In genomic region chr4:3725936-3726895, GRCh38 we compare ENCODE assay signal across 18 cellular contexts. TPM values are rescaled to one million over a fixed set of nuclear protein-coding genes. Genes with fewer than 3 reads are reported as not detected.
A peak's percentile ranks its signal among the peaks of the same experiment; 100 is the strongest.
DNase-seq lines count a peak whose midpoint lies in the region; ATAC-seq and TF ChIP-seq lines count a peak whose summit lies in the region.
"Had no signal": no experiment of that assay in that cellular context is flagged by ENCODE, and none has a peak within 500 bp of the region (broad histone marks: within the 10 kb centered on the region; RNA-seq: fewer than 3 reads in every experiment).

No MANE protein-coding gene starts in this region.

- no peaks in the 10 kb centered on the region for H4K20me1 ChIP-seq in HCT116 (ENCODE audit: insufficient read depth)

- no TSS peak for BruUV-seq in HCT116 (replicated peaks; lab: Mats Ljungman, UMichigan)

- peak; percentile 31 for ATAC-seq in HCT116
- peak; percentile 37; the same call in 2 of the 3 replicates for ATAC-seq in RWPE2 (ENCODE audit: low read depth)
- ATAC-seq: GM12878 had no signal

- H3K4me1 ChIP-seq in HCT116 (ENCODE audit: control insufficient read depth in 1 of 2, insufficient read depth in 2 of 2, low read length in 2 of 2) (peaks cover 0 to 9% of the 10 kb centered on the region in 2 experiments; a peak in 2 of 4 replicates), RWPE2 (ENCODE audit: insufficient read depth, poor library complexity, severe bottlenecking) (no peaks in the 10 kb centered on the region)

- intact Hi-C loops in HCT116 (cut with micrococcal nuclease): no loop called here

- POLR2A ChIA-PET in HCT116 (lab: Charles Lee): no interaction called here

- no peak overlapping the region for H3K27ac Mint-ChIP-seq in neural crest cell (ENCODE audit: unreplicated experiment)

- no peak overlapping the region for H3K4me3 Mint-ChIP-seq in neural crest cell

- H3K27me3 ChIP-seq in HCT116 (ENCODE audit: insufficient read depth, low read length) (no peaks in the 10 kb centered on the region), RWPE2 (ENCODE audit: insufficient read depth, poor library complexity, severe bottlenecking) (peaks cover 37% of the 10 kb centered on the region)

- RAD21 ChIA-PET in HCT116 (lab: Charles Lee; ENCODE audit: low non-redundant PET in 1 of 2, low total read pairs in 2 of 2, uncharacterized antibody in 2 of 2, unreplicated experiment in 2 of 2): no interaction called here

- no peak overlapping the region for H3K9ac ChIP-seq in HCT116 (ENCODE audit: low read length)
- H3K9ac ChIP-seq: KMS-11 had no signal

- H3K27ac ChIP-seq in HCT116 (ENCODE audit: low read depth, low read length): no peak overlapping the region
- H3K27ac ChIP-seq in RWPE2 (ENCODE audit: poor library complexity, severe bottlenecking): no peak overlapping the region
- H3K27ac ChIP-seq: C4-2B, KMS-11 had no signal

- no peak for TF ChIP-seq RAD21 in HCT116 (IDR thresholded peaks at IDR 0.05; ENCODE audit: low read depth)

- H2AFZ ChIP-seq in HCT116 (ENCODE audit: low read depth, low read length, poor library complexity, severe bottlenecking): no peak overlapping the region

- H3K36me3 ChIP-seq in HCT116 (ENCODE audit: control insufficient read depth in 1 of 2, insufficient read depth in 2 of 2, low read length in 2 of 2): no peaks in the 10 kb centered on the region
- no peaks in the 10 kb centered on the region for H3K36me3 ChIP-seq in RWPE2 (ENCODE audit: low read depth)

- no peaks in the 10 kb centered on the region for H3K9me2 ChIP-seq in HCT116 (ENCODE audit: insufficient read depth)

- H3K4me1 Mint-ChIP-seq in neural crest cell: peaks cover 7% of the 10 kb centered on the region

- peak; percentile 8 for DNase-seq in COLO668 (lab: John Stamatoyannopoulos, UW; ENCODE audit: unreplicated experiment)
- no peak for DNase-seq in HCT116 (ENCODE audit: low read depth, low spot score)
- DNase-seq in RWPE2 (ENCODE audit: low spot score): no peak
- DNase-seq in neural crest cell (ENCODE audit: low read depth, low spot score): peak; percentile 12
- DNase-seq in NCI-H774 (lab: John Stamatoyannopoulos, UW): no peak
- no peak for DNase-seq in NCI-H187 (lab: John Stamatoyannopoulos, UW)
- no peak for DNase-seq in activated CD8-positive, alpha-beta memory T cell treated with anti-CD3 and anti-CD28 coated beads, Interleukin-2, amount 50 U/mL, for 4 hours
- DNase-seq: GF-D8; NCI-H1048; NCI-H1436 treated with DMSO at 0.1 percent for 48 hours; NCI-H2029 treated with DMSO at 0.1 percent for 48 hours; NCI-H2171; NK-92 treated with Interleukin-12 subunit alpha and Interleukin-12 subunit beta, amount 100 ng/mL, for 24 hours; SIG-M5 had no signal

- H3K4me3 ChIP-seq in HCT116 (replicated peaks in 1 of 2; ENCODE audit: low read depth in 1 of 2, low read length in 2 of 2) (no peak overlapping the region), RWPE2 (ENCODE audit: severe bottlenecking) (no peak overlapping the region)
- H3K4me3 ChIP-seq: GM12878 had no signal

- no peak for TF ChIP-seq CTCF in HCT116 (IDR thresholded peaks at IDR 0.05 in 2 of 3, conservative IDR thresholded peaks at IDR 0.05 in 1 of 3; ENCODE audit: borderline replicate concordance in 1 of 3, insufficient read depth in 1 of 3, low read depth in 2 of 3, low read length in 2 of 3)
- TF ChIP-seq CTCF in RWPE2 (IDR thresholded peaks at IDR 0.05; ENCODE audit: poor library complexity, severe bottlenecking): no peak
- TF ChIP-seq CTCF in neural crest cell (conservative IDR thresholded peaks at IDR 0.05): no peak

- peaks cover 60% of the 10 kb centered on the region for H3K27me3 Mint-ChIP-seq in neural crest cell (ENCODE audit: low read depth)

- H3K36me3 Mint-ChIP-seq in neural crest cell (ENCODE audit: low read depth): no peaks in the 10 kb centered on the region

- TF ChIP-seq POLR2A in HCT116 (IDR thresholded peaks at IDR 0.05; ENCODE audit: borderline replicate concordance, extremely low read depth, insufficient read depth, insufficient read length): no peak

- no peaks in the 10 kb centered on the region for H3K9me3 ChIP-seq in HCT116 (ENCODE audit: control insufficient read depth in 1 of 2, insufficient read depth in 1 of 2, low read depth in 1 of 2, low read length in 2 of 2)
- H3K9me3 ChIP-seq in RWPE2 (ENCODE audit: severe bottlenecking): no peaks in the 10 kb centered on the region

- CTCF ChIA-PET in HCT116 (lab: Charles Lee): no interaction called here

- H3K79me2 ChIP-seq in HCT116 (ENCODE audit: insufficient read depth, low read length): no peaks in the 10 kb centered on the region

- H3K4me2 ChIP-seq in HCT116 (ENCODE audit: low read length): no peak overlapping the region
- H3K4me2 ChIP-seq: KMS-11 had no signal

- H3K9me3 Mint-ChIP-seq in neural crest cell: no peaks in the 10 kb centered on the region

TF ChIP-seq in HCT116, 20 proteins besides CTCF, POLR2A, EP300 and RAD21:
- TF ChIP-seq CBX3 (IDR thresholded peaks at IDR 0.05; ENCODE audit: low read depth): no peak
- no peak for TF ChIP-seq CEBPB (IDR thresholded peaks at IDR 0.05; ENCODE audit: low read depth)
- no peak for TF ChIP-seq SRF (IDR thresholded peaks at IDR 0.05; ENCODE audit: low read depth)
- TF ChIP-seq TCF7L2 (IDR thresholded peaks at IDR 0.05; ENCODE audit: borderline replicate concordance, extremely low read depth, insufficient read depth, insufficient read length): no peak

RNA-seq across cellular contexts. Expression of gene ADRA2C, which starts 40.0 kb away (rescaled TPM):
- total RNA-seq in HCT116 (2021; ENCODE audit: unreplicated experiment) (28.1 TPM), neural crest cell (6.1 and 6.8 TPM in 2 replicates)
- 17.9 and 24.0 TPM in 2 replicates for polyA plus RNA-seq in HCT116 (2012)
- total RNA-seq: T-helper 1 cell treated with Interleukin-12 subunit alpha and Interleukin-12 subunit beta and Interleukin-4 antibody, amounts not matched to agents 30 ng/mL and 1 ng/mL, for 36 hours had no signal
- polyA plus RNA-seq: GM12878 had no signal

Comparison
In these comparisons a context has a peak if more than half of its experiments do, and no peak if none do; other contexts are left out.
1. DNase-seq: peak in COLO668 (single experiment) and neural crest cell (single experiment); none in HCT116 (single experiment), RWPE2 (single experiment), NCI-H774 (single experiment), NCI-H187 (0 of 2) and activated CD8-positive, alpha-beta memory T cell treated with anti-CD3 and anti-CD28 coated beads, Interleukin-2, amount 50 U/mL, for 4 hours (single experiment).